In the genomic region with DNA sequence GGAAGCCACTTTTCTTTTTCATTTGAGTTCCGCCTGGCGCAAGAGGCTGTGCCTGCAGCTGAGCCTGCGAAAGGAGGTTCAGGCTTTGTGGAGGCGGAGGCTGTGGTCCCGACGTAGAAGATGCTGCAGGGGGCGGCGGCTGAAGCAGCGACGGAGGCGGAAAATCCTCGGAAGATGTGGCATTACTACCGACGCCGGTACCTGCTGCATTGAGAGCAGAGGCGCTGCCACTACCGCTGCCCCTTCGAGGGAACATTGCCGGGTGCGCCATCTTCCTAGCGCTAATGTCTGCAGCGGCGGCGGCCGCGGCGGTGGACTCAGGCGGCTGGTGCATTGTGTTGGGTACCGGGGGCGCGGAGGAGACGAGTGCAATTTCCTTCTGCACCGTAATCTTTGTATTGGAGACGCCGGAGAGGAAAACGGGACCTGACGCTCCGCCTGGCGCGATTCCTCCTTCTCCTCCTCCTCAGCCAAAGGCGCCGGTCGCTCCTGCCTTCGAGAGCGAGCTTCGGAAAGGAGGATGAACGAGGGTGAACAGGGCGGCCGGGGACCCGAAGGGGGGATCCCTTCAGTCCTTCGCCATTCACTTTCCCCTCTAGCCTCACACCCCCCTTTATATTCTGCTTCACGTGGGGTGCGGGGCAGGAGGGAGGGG, we compare ENCODE assay signal across 8 cellular contexts. TPM values are rescaled to one million over a fixed set of nuclear protein-coding genes. Genes with fewer than 3 reads are reported as not detected.
DNase-seq lines count a peak whose midpoint lies in the region; ATAC-seq, FAIRE-seq and TF ChIP-seq lines count a peak whose summit lies in the region.

A gene (minus strand): TSS at position 590 of the 655 bp plus-strand sequence. CDS start 256 bp downstream, at position 334.

- peak; percentile 17 to 23 for DNase-seq in A549 (ENCODE audit: low read depth in 1 of 2, low spot score in 1 of 2)
- peak; percentile 21 for DNase-seq in PC-3
- DNase-seq in activated gamma-delta T cell treated with Interleukin-2 at 50 U/mL for 16 hours = peak; percentile 64
- DNase-seq in fibroblast of the conjunctiva (ENCODE audit: low read depth) = peak; percentile 13
- peak; percentile 65 for DNase-seq in natural killer cell treated with Interleukin-12 subunit alpha and Interleukin-12 subunit beta and Interleukin-15 and Interleukin-18, amount 100 ng/mL, for 72 hours (ENCODE audit: low spot score)
- DNase-seq in stimulated activated naive CD4-positive, alpha-beta T cell (lab: John Stamatoyannopoulos, UW) = peak; percentile 54 to 68 (median 62)

- FAIRE-seq in A549 (lab: Jason Lieb, UNC) = no peak

- CTCF ChIA-PET in A549 (lab: Yijun Ruan, JAX) = no interaction called here
- CTCF ChIA-PET in PC-3 (lab: Charles Lee) = no interaction called here

- ATAC-seq in A549 = peak in 1 of 2 experiments; percentile 12; a peak in 2 of 6 replicates
- ATAC-seq in GM21390 (IDR thresholded peaks at IDR 0.05; ENCODE audit: unreplicated experiment) = peak; percentile 1
- ATAC-seq in PC-3 = no peak
- no peak for ATAC-seq in natural killer cell treated with Interleukin-12 subunit alpha and Interleukin-12 subunit beta and Interleukin-15 and Interleukin-18, amount 100 ng/mL, for 72 hours
- no peak for ATAC-seq in HG03159 (IDR thresholded peaks at IDR 0.05; ENCODE audit: unreplicated experiment)

- no peaks in the 10 kb centered on the region for H3K27me3 Mint-ChIP-seq in natural killer cell treated with Interleukin-12 subunit alpha and Interleukin-12 subunit beta and Interleukin-15 and Interleukin-18, amount 100 ng/mL, for 72 hours

- BruUV-seq in PC-3 (replicated peaks; lab: Mats Ljungman, UMichigan) = TSS peak; percentile 20

- H3K9ac ChIP-seq in PC-3 (ENCODE audit: low read length) = peak within 1 kb of the TSS; percentile 81

- H3K4me1 ChIP-seq in A549 = peaks cover 51% of the 10 kb centered on the region
- peaks cover 39% of the 10 kb centered on the region for H3K4me1 ChIP-seq in PC-3 (ENCODE audit: insufficient read depth, low read length)

- H3F3A ChIP-seq in PC-3 (ENCODE audit: low read length, unreplicated experiment) = no peaks in the 10 kb centered on the region

- peak; percentile 21; the same call in 1 of the 2 replicates for TF ChIP-seq POLR2A in A549 (IDR thresholded peaks at IDR 0.05; ENCODE audit: low read length)

- 5% methylated on average over 23 of the region's 53 CpGs for WGBS in A549 (ENCODE audit: missing lambda C conversion rate)

- TF ChIP-seq RAD21 in A549 (conservative IDR thresholded peaks at IDR 0.05 in 1 of 2, IDR thresholded peaks at IDR 0.05 in 1 of 2) = 0 out of 5 replicates have a peak, but pooled peaks of 1 of the 2 experiments have one; percentile 19

- peak within 1 kb of the TSS; percentile 96 for H3K4me3 ChIP-seq in A549
- H3K4me3 ChIP-seq in PC-3 (ENCODE audit: low read length) = peak within 1 kb of the TSS; percentile 84

- peak within 1 kb of the TSS; percentile 86 for H3K4me2 ChIP-seq in A549
- H3K4me2 ChIP-seq in PC-3 (ENCODE audit: low read length) = peak within 1 kb of the TSS; percentile 94

- TF ChIP-seq CTCF in A549 (IDR thresholded peaks at IDR 0.05) (no peak), PC-3 (conservative IDR thresholded peaks at IDR 0.05; ENCODE audit: low read depth, low read length) (no peak)

- H3K4me3 Mint-ChIP-seq in natural killer cell treated with Interleukin-12 subunit alpha and Interleukin-12 subunit beta and Interleukin-15 and Interleukin-18, amount 100 ng/mL, for 72 hours = peak within 1 kb of the TSS; percentile 93

- no peaks in the 10 kb centered on the region for H3K27me3 ChIP-seq in PC-3 (ENCODE audit: low read length)

- intact Hi-C loops in PC-3 (cut with micrococcal nuclease) = loop anchor here (2.0 to 5.0 kb wide), 4 partner anchors 139 to 396 kb away; no protein-coding TSS in a partner anchor

- H3K9me3 ChIP-seq in A549 (no peaks in the 10 kb centered on the region), PC-3 (ENCODE audit: low read length) (no peaks in the 10 kb centered on the region)

- peaks cover 31 to 33% of the 10 kb centered on the region in 2 donors for H3K4me1 Mint-ChIP-seq in natural killer cell treated with Interleukin-12 subunit alpha and Interleukin-12 subunit beta and Interleukin-15 and Interleukin-18, amount 100 ng/mL, for 72 hours (ENCODE audit: low read depth in 2 of 2)

- H3K27ac Mint-ChIP-seq in natural killer cell treated with Interleukin-12 subunit alpha and Interleukin-12 subunit beta and Interleukin-15 and Interleukin-18, amount 100 ng/mL, for 72 hours = peak within 1 kb of the TSS; percentile 81 to 86

- no peaks in the 10 kb centered on the region for H3K9me3 Mint-ChIP-seq in natural killer cell treated with Interleukin-12 subunit alpha and Interleukin-12 subunit beta and Interleukin-15 and Interleukin-18, amount 100 ng/mL, for 72 hours

- H3K9me2 ChIP-seq in PC-3 (replicated peaks; ENCODE audit: low read length) = no peaks in the 10 kb centered on the region

- H3K27ac ChIP-seq in A549 (peak within 1 kb of the TSS; percentile 99 to 100), PC-3 (ENCODE audit: low read length) (peak within 1 kb of the TSS; percentile 80)

- H3K79me2 ChIP-seq in PC-3 (ENCODE audit: low read length) = peaks cover 61% of the 10 kb centered on the region

- TF ChIP-seq EP300 in A549 (IDR thresholded peaks at IDR 0.05) = no peak

- POLR2A ChIA-PET in A549 (lab: Yijun Ruan, JAX) (interaction anchor here (0.6 to 0.9 kb wide), 3 partner anchors 240 to 1494 kb away, joined by 3 to 5 read pairs (median 3); no protein-coding TSS in a partner anchor), PC-3 (lab: Charles Lee; ENCODE audit: unreplicated experiment) (interaction anchor here (0.6 kb wide), 1 partner anchor 88 kb away, joined by 5 read pairs; no protein-coding TSS in a partner anchor)

- peak within 1 kb of the TSS; percentile 75 for H2AFZ ChIP-seq in PC-3 (ENCODE audit: low read length)

- H4K20me1 ChIP-seq in PC-3 (ENCODE audit: low read length) = peaks cover 26% of the 10 kb centered on the region

- H3K36me3 Mint-ChIP-seq in natural killer cell treated with Interleukin-12 subunit alpha and Interleukin-12 subunit beta and Interleukin-15 and Interleukin-18, amount 100 ng/mL, for 72 hours = no peaks in the 10 kb centered on the region

- 0 out of 2 replicates have a peak, but pooled peaks cover 3% of the 10 kb centered on the region for H3K36me3 ChIP-seq in PC-3 (ENCODE audit: low read depth, low read length)

TF ChIP-seq in A549, 52 proteins besides CTCF, POLR2A, EP300 and RAD21:
- TF ChIP-seq HOXB5 (CRISPR knock-in tag; IDR thresholded peaks at IDR 0.05) = no peak
- TF ChIP-seq, protein P1, sequence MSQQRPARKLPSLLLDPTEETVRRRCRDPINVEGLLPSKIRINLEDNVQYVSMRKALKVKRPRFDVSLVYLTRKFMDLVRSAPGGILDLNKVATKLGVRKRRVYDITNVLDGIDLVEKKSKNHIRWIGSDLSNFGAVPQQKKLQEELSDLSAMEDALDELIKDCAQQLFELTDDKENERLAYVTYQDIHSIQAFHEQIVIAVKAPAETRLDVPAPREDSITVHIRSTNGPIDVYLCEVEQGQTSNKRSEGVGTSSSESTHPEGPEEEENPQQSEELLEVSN (IDR thresholded peaks at IDR 0.05; ENCODE audit: borderline replicate concordance, low read depth) = peak; percentile 5; the same call in 1 of the 2 replicates
- TF ChIP-seq, protein P2, sequence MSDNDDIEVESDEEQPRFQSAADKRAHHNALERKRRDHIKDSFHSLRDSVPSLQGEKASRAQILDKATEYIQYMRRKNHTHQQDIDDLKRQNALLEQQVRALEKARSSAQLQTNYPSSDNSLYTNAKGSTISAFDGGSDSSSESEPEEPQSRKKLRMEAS (IDR thresholded peaks at IDR 0.05) = 0 out of 2 replicates have a peak, but pooled peaks have one; percentile 8
TF ChIP-seq in A549: peak in this region for 2.

RNA-seq across cellular contexts. Expression of the gene that starts here (rescaled TPM):
- polyA plus RNA-seq in A549 (2011; rRNA removed) (176 and 196 TPM in 2 replicates), A549 (2017; fragmentation: RNase III; extraction: RNeasy Plus Mini Kit Qiagen cat#74134 plus additional on column Dnase treatment) (52.3 to 73.7 TPM (median 66.8 TPM) in 3 replicates)
- 62.7 and 70.0 TPM in 2 replicates for polyA plus RNA-seq in A549 (2012; cell fraction: cytosol; rRNA removed)
- 48.0 and 67.9 TPM in 2 replicates for polyA plus RNA-seq in A549 (2012; cell fraction: nucleus; rRNA removed)
- 100 and 122 TPM in 2 replicates for polyA minus RNA-seq in A549 (2011; rRNA and poly(A)+ RNA removed)
- total RNA-seq in PC-3 (2014; rRNA removed) = 163 and 194 TPM in 2 replicates
- 10 to 100 TPM in 1 of 2 donors, 1 to 10 TPM in 1; 6.4 to 13.2 TPM for total RNA-seq in natural killer cell treated with Interleukin-12 subunit alpha and Interleukin-12 subunit beta and Interleukin-15 and Interleukin-18, amount 100 ng/mL, for 72 hours

Comparison
In these comparisons a context has a peak if more than half of its experiments do, and no peak if none do; other contexts are left out.
1. RNA of the gene that starts here (total RNA-seq): 163 to 194 TPM in PC-3; 6.4 to 13.2 TPM in natural killer cell treated with Interleukin-12 subunit alpha and Interleukin-12 subunit beta and Interleukin-15 and Interleukin-18, amount 100 ng/mL, for 72 hours; every median in the first group is over 10 times any median in the second.
2. DNase-seq: peak in every context shown above with its lines; median percentile 65 in natural killer cell treated with Interleukin-12 subunit alpha and Interleukin-12 subunit beta and Interleukin-15 and Interleukin-18, amount 100 ng/mL, for 72 hours; 64 in activated gamma-delta T cell treated with Interleukin-2 at 50 U/mL for 16 hours; 62 in stimulated activated naive CD4-positive, alpha-beta T cell; 21 in PC-3; 20 in A549; 13 in fibroblast of the conjunctiva.